In the genomic region with DNA sequence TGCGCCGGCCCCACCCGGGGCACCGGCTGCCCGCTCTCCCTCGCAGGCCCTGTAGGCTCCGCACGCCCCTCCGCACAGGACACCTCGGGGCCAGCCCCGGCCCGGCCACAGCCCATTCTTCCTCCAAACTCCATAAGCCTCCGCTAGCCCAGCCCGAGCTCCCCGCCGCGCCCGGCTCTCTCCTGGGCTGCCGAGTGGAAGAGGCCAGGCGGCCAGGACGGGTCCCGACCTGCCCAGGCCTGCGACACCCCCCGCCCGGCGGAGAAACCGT, we compare ENCODE assay signal across 9 cellular contexts. TPM values are rescaled to one million over a fixed set of nuclear protein-coding genes. Genes with fewer than 3 reads are reported as not detected.
DNase-seq lines count a peak whose midpoint lies in the region; FAIRE-seq and TF ChIP-seq lines count a peak whose summit lies in the region.
"Had no signal": no experiment of that assay in that cellular context is flagged by ENCODE, and none has a peak within 500 bp of the region (broad histone marks: within the 10 kb centered on the region; RNA-seq: fewer than 3 reads in every experiment).

No MANE protein-coding gene starts in this region.

- H2BK15ac ChIP-seq in neuronal stem cell (ENCODE audit: low read length) = peak overlapping the region; percentile 58

- no peak for FAIRE-seq in H54 (lab: Jason Lieb, UNC)
- FAIRE-seq: A204.1 had no signal

- H3K9ac ChIP-seq in neuronal stem cell (ENCODE audit: low read depth, low read length, poor library complexity) = peak overlapping the region; percentile 95

- DNase-seq in DMS 273 (lab: John Stamatoyannopoulos, UW; ENCODE audit: unreplicated experiment) (peak; percentile 75), DMS 273 treated with DMSO at 0.1 percent for 48 hours (lab: John Stamatoyannopoulos, UW) (no peak), H54 (ENCODE audit: insufficient read length, low spot score) (peak; percentile 33), activated T-cell treated with anti-CD3 and anti-CD28 coated beads for 4 hours (peak; percentile 15), fibroblast of the aortic adventitia (ENCODE audit: low read depth) (peak; percentile 25), neuronal stem cell (ENCODE audit: low spot score) (no peak), RPMI8226 (no peak)

- H3K9me3 ChIP-seq in KOPT-K1 (ENCODE audit: insufficient read depth, low read length, poor library complexity, severe bottlenecking) (no peaks in the 10 kb centered on the region), neuronal stem cell (replicated peaks in 1 of 2; ENCODE audit: control insufficient read depth in 2 of 2, insufficient read depth in 1 of 2, low read depth in 1 of 2, low read length in 2 of 2) (no peaks in the 10 kb centered on the region)

- H3K4me3 ChIP-seq in fibroblast of the aortic adventitia (ENCODE audit: low read depth, low read length) (peak overlapping the region; percentile 68), neuronal stem cell (ENCODE audit: low read length in 2 of 2) (peak overlapping the region; percentile 76 to 98)

- H3K79me1 ChIP-seq in neuronal stem cell (ENCODE audit: low read depth, low read length) = peaks cover 3% of the 10 kb centered on the region

- no peak overlapping the region for H4K91ac ChIP-seq in neuronal stem cell (ENCODE audit: low read depth, low read length, poor library complexity)

- TF ChIP-seq POLR2A in H54 (IDR thresholded peaks at IDR 0.05; ENCODE audit: low read depth, low read length) = no peak

- peak overlapping the region; percentile 99 for H3K18ac ChIP-seq in neuronal stem cell (ENCODE audit: low read length)

- peak overlapping the region; percentile 99 for H3K23ac ChIP-seq in neuronal stem cell (ENCODE audit: low read depth, low read length, poor library complexity)

- peak overlapping the region; percentile 86 for H3K4me2 ChIP-seq in neuronal stem cell (ENCODE audit: insufficient read depth, low read length, poor library complexity, severe bottlenecking)

- TF ChIP-seq CTCF in fibroblast of the aortic adventitia (IDR thresholded peaks at IDR 0.05; ENCODE audit: insufficient read depth, low read length) = no peak

- H3K4ac ChIP-seq in neuronal stem cell (ENCODE audit: low read length) = no peak overlapping the region

- H3K14ac ChIP-seq in neuronal stem cell (ENCODE audit: low read length) = peak overlapping the region; percentile 71

- no peaks in the 10 kb centered on the region; the same call in 1 of the 2 replicates for H3K36me3 ChIP-seq in KOPT-K1 (ENCODE audit: insufficient read depth, low read length)
- peaks cover 0 to 6% of the 10 kb centered on the region in 2 donors for H3K36me3 ChIP-seq in neuronal stem cell (replicated peaks in 1 of 2; ENCODE audit: control insufficient read depth in 2 of 2, insufficient read depth in 2 of 2, low read length in 2 of 2)

- H4K8ac ChIP-seq in neuronal stem cell (ENCODE audit: low read depth, low read length) = no peak overlapping the region

- WGBS in neuronal stem cell (ENCODE audit: extremely low coverage in 2 of 2, insufficient read length in 2 of 2, insufficient replicate concordance in 1 of 2), 2 donors = no CpG with 5 or more reads among the region's 27 CpGs

- peak overlapping the region; percentile 88 for H2BK5ac ChIP-seq in neuronal stem cell (ENCODE audit: low read length)

- peak overlapping the region; percentile 98 for H2AFZ ChIP-seq in neuronal stem cell (ENCODE audit: low read length)

- H3K4me1 ChIP-seq in neuronal stem cell (ENCODE audit: control insufficient read depth in 2 of 2, insufficient read depth in 1 of 2, low read depth in 1 of 2, low read length in 2 of 2) = peaks cover 3 to 8% of the 10 kb centered on the region in 2 donors

- H3K27ac ChIP-seq in KOPT-K1 (ENCODE audit: low read depth, low read length, poor library complexity, severe bottlenecking) (peak overlapping the region; percentile 95), neuronal stem cell (replicated peaks; ENCODE audit: low read length) (peak overlapping the region; percentile 81)

- H2BK12ac ChIP-seq in neuronal stem cell (ENCODE audit: low read length) = peak overlapping the region; percentile 41

- no peaks in the 10 kb centered on the region for H3K27me3 ChIP-seq in neuronal stem cell (ENCODE audit: control insufficient read depth in 3 of 3, insufficient read depth in 3 of 3, low read depth in 1 of 3, low read length in 3 of 3)

- peak overlapping the region; percentile 95 for H2AK5ac ChIP-seq in neuronal stem cell (ENCODE audit: low read depth, low read length)

- H2BK120ac ChIP-seq in neuronal stem cell (ENCODE audit: low read depth, low read length) = no peak overlapping the region

RNA-seq across cellular contexts. Expression of gene NCOR1, which starts 0.4 kb away (rescaled TPM):
- 117 and 139 TPM in 2 replicates for total RNA-seq in fibroblast of the aortic adventitia (ENCODE audit: low replicate concordance)
- polyA plus RNA-seq in neuronal stem cell (2013, experiment 1 of 2) = 42.7 TPM
- polyA plus RNA-seq in neuronal stem cell (2013, experiment 2 of 2) = 46.7 TPM

RNA-seq across cellular contexts. Expression of gene PIGL, which starts 2.1 kb away (rescaled TPM):
- 13.8 and 23.3 TPM in 2 replicates for total RNA-seq in fibroblast of the aortic adventitia (ENCODE audit: low replicate concordance)
- 28.5 TPM for polyA plus RNA-seq in neuronal stem cell (2013, experiment 1 of 2)
- polyA plus RNA-seq in neuronal stem cell (2013, experiment 2 of 2) = 26.6 TPM

Comparison
In these comparisons a context has a peak if more than half of its experiments do, and no peak if none do; other contexts are left out.
1. DNase-seq: peak in DMS 273 (single experiment), H54 (single experiment), activated T-cell treated with anti-CD3 and anti-CD28 coated beads for 4 hours (single experiment) and fibroblast of the aortic adventitia (single experiment); none in DMS 273 treated with DMSO at 0.1 percent for 48 hours (single experiment), neuronal stem cell (single experiment) and RPMI8226 (single experiment).